In the genomic region with DNA sequence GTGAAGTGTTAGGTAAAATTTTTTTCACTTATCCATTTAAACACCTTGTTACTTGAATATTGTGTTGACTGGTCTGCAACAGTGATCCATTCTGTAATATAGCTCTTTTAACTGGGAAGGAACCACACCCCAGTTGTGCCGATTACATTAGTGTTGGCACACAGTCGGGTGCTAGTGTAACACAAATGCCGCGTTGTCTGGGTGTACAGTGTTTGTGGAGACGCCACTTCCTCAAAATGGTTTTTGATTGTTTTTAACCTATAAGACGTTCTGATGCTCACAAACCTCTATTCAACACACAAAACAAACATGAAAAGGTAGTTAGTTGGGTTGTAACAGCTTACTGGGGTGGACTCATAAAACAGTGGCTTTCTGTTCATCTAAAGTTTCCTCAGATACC, we compare ENCODE assay signal across 25 cellular contexts.
"Had no signal": no experiment of that assay in that cellular context is flagged by ENCODE, and none has a peak within 500 bp of the region (broad histone marks: within the 10 kb centered on the region; RNA-seq: fewer than 3 reads in every experiment).

No MANE protein-coding gene starts in this region.

- H3K4me1 ChIP-seq: esophagus squamous epithelium, gastrocnemius medialis had no signal

- H3K27ac ChIP-seq: esophagus squamous epithelium, gastrocnemius medialis, sigmoid colon, thoracic aorta had no signal

- H3K36me3 ChIP-seq: thoracic aorta had no signal

- H3K9me3 ChIP-seq: esophagus squamous epithelium, gastrocnemius medialis, mucosa of descending colon, sigmoid colon, thoracic aorta had no signal

- ATAC-seq: activated CD4-positive, alpha-beta T cell treated with anti-CD3 and anti-CD28 coated beads for 36 hours; activated naive CD8-positive, alpha-beta T cell treated with anti-CD3 and anti-CD28 coated beads, Interleukin-2, amount 50 U/mL, for 24 hours; activated T-cell treated with anti-CD3 and anti-CD28 coated beads, Interleukin-2, amount 50 U/mL, for 72 hours; gastrocnemius medialis; left cardiac atrium; mucosa of descending colon; stimulated activated naive B cell treated with anti-CD40 and anti-IgM and Interleukin-4, amounts not matched to agents 10 μg/mL and 1 μg/mL and 100 μg/mL, for 72 hours had no signal

- H3K27me3 ChIP-seq: esophagus squamous epithelium, gastrocnemius medialis, sigmoid colon had no signal

- H3K4me1 Mint-ChIP-seq: activated B cell treated with CpG ODN at 0.5 μM for 24 hours; activated CD4-positive, alpha-beta T cell treated with anti-CD3 and anti-CD28 coated beads for 36 hours; activated naive CD8-positive, alpha-beta T cell treated with anti-CD3 and anti-CD28 coated beads, Interleukin-2, amount 50 U/mL, for 24 hours had no signal

- H3K9me3 Mint-ChIP-seq: activated B cell treated with CpG ODN at 0.5 μM for 24 hours; activated naive CD8-positive, alpha-beta T cell treated with anti-CD3 and anti-CD28 coated beads, Interleukin-2, amount 50 U/mL, for 24 hours; activated T-cell treated with anti-CD3 and anti-CD28 coated beads, Interleukin-2, amount 50 U/mL, for 72 hours; dendritic cell treated with granulocyte-macrophage colony-stimulating factor and Interleukin-4, amounts not matched to agents 40 ng/mL and 50 ng/mL, for 4 days; stimulated activated naive B cell treated with anti-CD40 and anti-IgM and Interleukin-4, amounts not matched to agents 10 μg/mL and 1 μg/mL and 100 μg/mL, for 72 hours; T-helper 1 cell treated with Interleukin-12 subunit alpha and Interleukin-12 subunit beta and Interleukin-4 antibody, amounts not matched to agents 30 μg/mL and 1 μg/mL, for 36 hours; type B pancreatic cell had no signal

- H3K27ac Mint-ChIP-seq: activated B cell treated with CpG ODN at 0.5 μM for 24 hours; activated CD4-positive, alpha-beta T cell treated with anti-CD3 and anti-CD28 coated beads for 36 hours; activated naive CD8-positive, alpha-beta T cell treated with anti-CD3 and anti-CD28 coated beads, Interleukin-2, amount 50 U/mL, for 24 hours; activated T-cell treated with anti-CD3 and anti-CD28 coated beads, Interleukin-2, amount 50 U/mL, for 72 hours; dendritic cell treated with granulocyte-macrophage colony-stimulating factor and Interleukin-4, amounts not matched to agents 40 ng/mL and 50 ng/mL, for 4 days; progenitor cell of endocrine pancreas; stimulated activated naive B cell treated with anti-CD40 and anti-IgM and Interleukin-4, amounts not matched to agents 10 μg/mL and 1 μg/mL and 100 μg/mL, for 72 hours; T-helper 1 cell treated with Interleukin-12 subunit alpha and Interleukin-12 subunit beta and Interleukin-4 antibody, amounts not matched to agents 30 μg/mL and 1 μg/mL, for 36 hours had no signal

- DNase-seq: activated B cell treated with CpG ODN at 0.5 μM for 24 hours; activated CD4-positive, alpha-beta T cell treated with anti-CD3 and anti-CD28 coated beads for 36 hours; activated CD4-positive, alpha-beta T cell treated with anti-CD3 and anti-CD28 coated beads, Interleukin-2, amount 50 U/mL, for 4 hours; activated effector memory CD4-positive, alpha-beta T cell treated with anti-CD3 and anti-CD28 coated beads, Interleukin-2, amount 50 U/mL, for 16 hours; activated naive CD4-positive, alpha-beta T cell treated with anti-CD3 and anti-CD28 coated beads, Interleukin-2, amount 50 U/mL, for 16 hours; activated naive CD8-positive, alpha-beta T cell treated with anti-CD3 and anti-CD28 coated beads, Interleukin-2, amount 50 U/mL, for 24 hours; activated T-cell treated with anti-CD3 and anti-CD28 coated beads, Interleukin-2, amount 50 U/mL, for 72 hours; effector memory CD4-positive, alpha-beta T cell; esophagus squamous epithelium; gastrocnemius medialis; left cardiac atrium; mesenchymal stem cell; mucosa of descending colon; occipital lobe; retina; sigmoid colon; stimulated activated CD4-positive, alpha-beta T cell treated with anti-CD3 and anti-CD28 coated beads, Interleukin-2, amount 100 ng/mL, for 48 hours; stimulated activated CD8-positive, alpha-beta memory T cell treated with anti-CD3 and anti-CD28 coated beads, Interleukin-4, amount 100 ng/mL, for 48 hours; stimulated activated naive B cell treated with anti-CD40 and anti-IgM and Interleukin-4, amounts not matched to agents 10 μg/mL and 1 μg/mL and 100 μg/mL, for 72 hours; T1000 had no signal

- H3K27me3 Mint-ChIP-seq: activated B cell treated with CpG ODN at 0.5 μM for 24 hours; activated CD4-positive, alpha-beta T cell treated with anti-CD3 and anti-CD28 coated beads for 36 hours; activated naive CD8-positive, alpha-beta T cell treated with anti-CD3 and anti-CD28 coated beads, Interleukin-2, amount 50 U/mL, for 24 hours; dendritic cell treated with granulocyte-macrophage colony-stimulating factor and Interleukin-4, amounts not matched to agents 40 ng/mL and 50 ng/mL, for 4 days; progenitor cell of endocrine pancreas; stimulated activated naive B cell treated with anti-CD40 and anti-IgM and Interleukin-4, amounts not matched to agents 10 μg/mL and 1 μg/mL and 100 μg/mL, for 72 hours; type B pancreatic cell had no signal

- H3K4me3 ChIP-seq: esophagus squamous epithelium, gastrocnemius medialis, mucosa of descending colon, sigmoid colon, thoracic aorta had no signal

- H3K4me3 Mint-ChIP-seq: activated B cell treated with CpG ODN at 0.5 μM for 24 hours; activated CD4-positive, alpha-beta T cell treated with anti-CD3 and anti-CD28 coated beads for 36 hours; activated naive CD8-positive, alpha-beta T cell treated with anti-CD3 and anti-CD28 coated beads, Interleukin-2, amount 50 U/mL, for 24 hours; activated T-cell treated with anti-CD3 and anti-CD28 coated beads, Interleukin-2, amount 50 U/mL, for 72 hours; dendritic cell treated with granulocyte-macrophage colony-stimulating factor and Interleukin-4, amounts not matched to agents 40 ng/mL and 50 ng/mL, for 4 days; stimulated activated naive B cell treated with anti-CD40 and anti-IgM and Interleukin-4, amounts not matched to agents 10 μg/mL and 1 μg/mL and 100 μg/mL, for 72 hours; T-helper 1 cell treated with Interleukin-12 subunit alpha and Interleukin-12 subunit beta and Interleukin-4 antibody, amounts not matched to agents 30 μg/mL and 1 μg/mL, for 36 hours; type B pancreatic cell had no signal
